In genomic region chr1:21319447-21320407, GRCh38 we compare ENCODE assay signal across 1 cellular context.
TF ChIP-seq lines count a peak whose summit lies in the region.

No MANE protein-coding gene starts in this region.

TF ChIP-seq in HepG2, 621 proteins besides CTCF, POLR2A, EP300 and RAD21 (continued from another document):
- TF ChIP-seq CENPBD1 (CRISPR knock-in tag; IDR thresholded peaks at IDR 0.05; ENCODE audit: borderline replicate concordance, low read depth) = no peak
- TF ChIP-seq FOXK1 (CRISPR knock-in tag; IDR thresholded peaks at IDR 0.05; ENCODE audit: borderline replicate concordance, low read depth) = peak; percentile 21; the same call in 1 of the 2 replicates
- peak; percentile 45 for TF ChIP-seq ZNF687 (CRISPR knock-in tag; IDR thresholded peaks at IDR 0.05)
- no peak for TF ChIP-seq CSRNP1 (CRISPR knock-in tag; IDR thresholded peaks at IDR 0.05)
- peak; percentile 58 for TF ChIP-seq PATZ1 (CRISPR knock-in tag; IDR thresholded peaks at IDR 0.05)
- peak; percentile 37; the same call in 1 of the 2 replicates for TF ChIP-seq ZNF121 (CRISPR knock-in tag; IDR thresholded peaks at IDR 0.05)
- TF ChIP-seq SAP130 (CRISPR knock-in tag; IDR thresholded peaks at IDR 0.05; ENCODE audit: low read depth) = peak; percentile 30; the same call in 1 of the 2 replicates
- TF ChIP-seq ZSCAN25 (CRISPR knock-in tag; IDR thresholded peaks at IDR 0.05) = no peak
- no peak for TF ChIP-seq FOXA1 (IDR thresholded peaks at IDR 0.05)
- TF ChIP-seq FOXA1 (CRISPR knock-in tag; IDR thresholded peaks at IDR 0.05) = peak; percentile 82
